In the genomic region with DNA sequence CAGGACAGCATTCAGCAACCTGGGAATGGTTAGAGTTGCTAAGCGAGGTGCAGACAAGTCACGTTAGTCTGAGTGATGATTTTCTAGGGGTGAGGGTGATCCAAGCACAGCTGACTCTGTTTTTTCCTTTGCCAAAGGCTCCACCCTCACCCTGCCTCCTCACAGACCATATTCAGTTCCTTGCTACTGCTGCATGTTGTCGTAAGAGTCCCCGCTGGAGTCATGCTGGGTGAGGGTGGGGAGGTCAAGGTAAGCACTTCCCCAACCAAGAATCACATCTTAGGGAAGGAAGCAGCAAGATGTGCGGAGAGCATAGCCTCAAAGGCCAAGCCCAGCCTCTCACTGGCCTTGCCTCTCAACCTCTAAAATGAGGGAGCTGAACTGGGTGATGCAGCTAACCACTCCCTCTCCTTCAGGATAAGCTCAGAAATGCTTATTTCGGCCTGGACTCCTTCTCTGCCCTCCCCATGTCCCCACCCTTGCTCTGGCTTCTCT, we compare ENCODE assay signal across 10 cellular contexts.
A peak's percentile ranks its signal among the peaks of the same experiment; 100 is the strongest.
DNase-seq lines count a peak whose midpoint lies in the region; ATAC-seq and TF ChIP-seq lines count a peak whose summit lies in the region.
"Had no signal": no experiment of that assay in that cellular context is flagged by ENCODE, and none has a peak within 500 bp of the region (broad histone marks: within the 10 kb centered on the region; RNA-seq: fewer than 3 reads in every experiment).

No MANE protein-coding gene starts in this region.

- no peaks in the 10 kb centered on the region for H3K9me3 ChIP-seq in right atrium auricular region

- TF ChIP-seq CTCF in right atrium auricular region (IDR thresholded peaks at IDR 0.05) (no peak), RWPE1 (conservative IDR thresholded peaks at IDR 0.05; ENCODE audit: low read depth) (no peak)

- peak overlapping the region; percentile 7 for H3K27ac ChIP-seq in adipose tissue (ENCODE audit: low read depth, low read length)
- H3K27ac ChIP-seq in right atrium auricular region, result peak overlapping the region; percentile 79 to 89
- no peak overlapping the region for H3K27ac ChIP-seq in RWPE1

- POLR2A ChIA-PET in RWPE1 (lab: Yijun Ruan, JAX; ENCODE audit: low non-redundant PET), result no interaction called here

- CTCF ChIA-PET in RWPE1 (lab: Yijun Ruan, JAX), result interaction anchor here (1.1 kb wide), 1 partner anchor 135 kb away, joined by 3 read pairs; no protein-coding TSS in a partner anchor

- intact Hi-C loops in sciatic nerve (cut with DNase I), result no loop called here

- H3K4me3 ChIP-seq in right atrium auricular region, result no peak overlapping the region

- no peaks in the 10 kb centered on the region for H3K36me3 ChIP-seq in right atrium auricular region

- ATAC-seq in sciatic nerve, result peak; percentile 29

- peak; percentile 12 for DNase-seq in DMS 273 treated with DMSO at 0.1 percent for 48 hours (lab: John Stamatoyannopoulos, UW)
- DNase-seq in right atrium auricular region (ENCODE audit: low spot score), result peak; percentile 68
- no peak for DNase-seq in sciatic nerve (ENCODE audit: low spot score)
- no peak for DNase-seq in RWPE1 (ENCODE audit: low spot score)
- DNase-seq in NCI-H128 (lab: John Stamatoyannopoulos, UW; ENCODE audit: unreplicated experiment), result no peak
- DNase-seq in middle frontal gyrus (ENCODE audit: extremely low spot score, low spot score), result no peak
- DNase-seq in OCI-M2 (lab: John Stamatoyannopoulos, UW; ENCODE audit: unreplicated experiment), result no peak
- DNase-seq: activated naive CD4-positive, alpha-beta T cell treated with anti-CD3 and anti-CD28 coated beads for 36 hours; NCI-H526 had no signal

- WGBS in adipose tissue, 3 donors, result 31 to 65% (median 32%) methylated on average over 6 of the region's 6 CpGs

- H3K4me1 ChIP-seq in right atrium auricular region, result peaks cover 0 to 81% of the 10 kb centered on the region in 2 donors

- no peaks in the 10 kb centered on the region for H3K27me3 ChIP-seq in right atrium auricular region

Comparison
In these comparisons a context has a peak if more than half of its experiments do, and no peak if none do; other contexts are left out.
1. DNase-seq: peak in DMS 273 treated with DMSO at 0.1 percent for 48 hours (single experiment) and right atrium auricular region (single experiment); none in sciatic nerve (single experiment), RWPE1 (single experiment), NCI-H128 (single experiment), middle frontal gyrus (single experiment) and OCI-M2 (single experiment).